10 cellular contexts compared by ENCODE assay signal in genomic region chr1:92833840-92834239, GRCh38. TPM values are rescaled to one million over a fixed set of nuclear protein-coding genes. Genes with fewer than 3 reads are reported as not detected.
DNase-seq lines count a peak whose midpoint lies in the region; TF ChIP-seq lines count a peak whose summit lies in the region.
"Had no signal": no experiment of that assay in that cellular context is flagged by ENCODE, and none has a peak within 500 bp of the region (broad histone marks: within the 10 kb centered on the region; RNA-seq: fewer than 3 reads in every experiment).

No MANE protein-coding gene starts in this region.

- TF ChIP-seq CTCF in DOHH2 (IDR thresholded peaks at IDR 0.05; ENCODE audit: low read depth, low read length, poor library complexity, severe bottlenecking) (no peak), Peyer's patch (IDR thresholded peaks at IDR 0.05) (no peak), progenitor cell of endocrine pancreas (IDR thresholded peaks at IDR 0.05; ENCODE audit: unreplicated experiment) (no peak)

- no peaks in the 10 kb centered on the region for H3K9me2 ChIP-seq in DOHH2 (replicated peaks; ENCODE audit: control insufficient read depth, low read length)

- H3F3A ChIP-seq in DOHH2 (ENCODE audit: control insufficient read depth, insufficient read depth), result peaks cover 53% of the 10 kb centered on the region

- H3K4me1 ChIP-seq in DOHH2 (ENCODE audit: control insufficient read depth, low read length), result peaks cover 52% of the 10 kb centered on the region
- peaks cover 0 to 33% (median 21%) of the 10 kb centered on the region in 4 donors for H3K4me1 ChIP-seq in Peyer's patch
- peaks cover 15% of the 10 kb centered on the region for H3K4me1 ChIP-seq in endocrine pancreas (ENCODE audit: control insufficient read depth, insufficient read depth, low read length)

- peak overlapping the region; percentile 90 for H3K4me3 ChIP-seq in DOHH2 (ENCODE audit: low read length)
- peak overlapping the region in 3 of 4 donors; percentile 3 to 85 (median 82) for H3K4me3 ChIP-seq in Peyer's patch
- H3K4me3 ChIP-seq in endocrine pancreas (ENCODE audit: control insufficient read depth, insufficient read depth, low read length), result peak overlapping the region; percentile 95

- H3K4me2 ChIP-seq in DOHH2 (ENCODE audit: low read length), result peak overlapping the region; percentile 84

- H3K9me3 ChIP-seq in DOHH2 (ENCODE audit: control insufficient read depth, insufficient read depth, low read length) (no peaks in the 10 kb centered on the region), Peyer's patch (no peaks in the 10 kb centered on the region), endocrine pancreas (ENCODE audit: control insufficient read depth, low read length) (no peaks in the 10 kb centered on the region)

- peak overlapping the region; percentile 99 for H3K4me3 Mint-ChIP-seq in progenitor cell of endocrine pancreas (ENCODE audit: low read depth)

- H3K27me3 ChIP-seq in DOHH2 (ENCODE audit: control insufficient read depth, low read length) (no peaks in the 10 kb centered on the region), Peyer's patch (no peaks in the 10 kb centered on the region), endocrine pancreas (ENCODE audit: control insufficient read depth, insufficient read depth, low read length) (no peaks in the 10 kb centered on the region)

- H4K20me1 ChIP-seq in DOHH2 (ENCODE audit: control insufficient read depth, insufficient read depth, low read depth, low read length), result peaks cover 53% of the 10 kb centered on the region

- intact Hi-C loops in posterior cingulate gyrus (cut with DNase I), result loop anchor here (5.0 kb wide), 1 partner anchor 87 kb away; no protein-coding TSS in a partner anchor

- no peaks in the 10 kb centered on the region for H3K27me3 Mint-ChIP-seq in progenitor cell of endocrine pancreas

- H3K9ac ChIP-seq in endocrine pancreas (ENCODE audit: control insufficient read depth, insufficient read depth, low read length), result peak overlapping the region; percentile 57

- peak overlapping the region; percentile 80 for H3K27ac Mint-ChIP-seq in progenitor cell of endocrine pancreas

- no peaks in the 10 kb centered on the region for H3K9me3 Mint-ChIP-seq in progenitor cell of endocrine pancreas (ENCODE audit: low read depth)

- peaks cover 71% of the 10 kb centered on the region for H3K79me2 ChIP-seq in DOHH2 (ENCODE audit: control insufficient read depth, low read length)

- peak overlapping the region; percentile 73 for H3K27ac ChIP-seq in DOHH2 (ENCODE audit: low read depth, low read length)
- peak overlapping the region in 2 of 4 donors; percentile 81 to 92 for H3K27ac ChIP-seq in Peyer's patch

- peaks cover 40% of the 10 kb centered on the region for H3K4me1 Mint-ChIP-seq in progenitor cell of endocrine pancreas (ENCODE audit: low read depth)

- DNase-seq in Peyer's patch, result no peak
- no peak for DNase-seq in progenitor cell of endocrine pancreas (ENCODE audit: low spot score, unreplicated experiment)
- DNase-seq in posterior cingulate gyrus, result no peak
- no peak for DNase-seq in iPS-NIHi11 (ENCODE audit: low spot score)
- DNase-seq in HK-2 (ENCODE audit: unreplicated experiment), result no peak
- no peak for DNase-seq in SKM-1 treated with dmso at 0.1 percent for 144 hours (lab: John Stamatoyannopoulos, UW; ENCODE audit: unreplicated experiment)
- DNase-seq: hippocampal formation, RPMI8226 had no signal

- H3K36me3 Mint-ChIP-seq in progenitor cell of endocrine pancreas (ENCODE audit: insufficient read depth), result peaks cover 34% of the 10 kb centered on the region

- no peak for TF ChIP-seq POLR2A in Peyer's patch (IDR thresholded peaks at IDR 0.05)

- H3K36me3 ChIP-seq in DOHH2 (ENCODE audit: control insufficient read depth, low read length), result peaks cover 69% of the 10 kb centered on the region
- H3K36me3 ChIP-seq in Peyer's patch, result peaks cover 0 to 50% (median 0%) of the 10 kb centered on the region in 3 donors
- H3K36me3 ChIP-seq in endocrine pancreas (ENCODE audit: control insufficient read depth, insufficient read depth, low read length), result peaks cover 7% of the 10 kb centered on the region

RNA-seq across cellular contexts. Expression of gene RPL5, which starts 2.0 kb away (rescaled TPM):
- total RNA-seq in Peyer's patch, result 1,000 to 10,000 TPM in 1 of 4 donors, 100 to 1,000 TPM in 3; 530 to 1,560 (median 801) TPM
- 1,364 and 1,423 TPM in 2 replicates for total RNA-seq in progenitor cell of endocrine pancreas

RNA-seq across cellular contexts. Expression of gene EVI5, which starts 48.9 kb away (rescaled TPM):
- total RNA-seq in Peyer's patch, result 100 to 1,000 TPM in 1 of 4 donors, 10 to 100 TPM in 3; 16.3 to 135 (median 33.7) TPM
- 30.3 and 32.1 TPM in 2 replicates for total RNA-seq in progenitor cell of endocrine pancreas
